Comparison of ENCODE assay signal across 11 cellular contexts in genomic region chr7:116653646-116654045, GRCh38. TPM values are rescaled to one million over a fixed set of nuclear protein-coding genes. Genes with fewer than 3 reads are reported as not detected.
"Had no signal": no experiment of that assay in that cellular context is flagged by ENCODE, and none has a peak within 500 bp of the region (broad histone marks: within the 10 kb centered on the region; RNA-seq: fewer than 3 reads in every experiment).

No MANE protein-coding gene starts in this region.

- H3K9me3 ChIP-seq: tibial artery had no signal

- H3K4me2 ChIP-seq: smooth muscle cell had no signal

- DNase-seq: activated CD4-positive, alpha-beta T cell treated with anti-CD3 and anti-CD28 coated beads, Interleukin-2, amount 50 U/mL, for 4 hours; activated CD4-positive, CD25-positive, alpha-beta regulatory T cell treated with anti-CD3 and anti-CD28 coated beads, Interleukin-2, amount 50 U/mL, for 72 hours; activated T-cell treated with anti-CD3 and anti-CD28 coated beads, Interleukin-2, amount 50 U/mL, for 1 hour; cerebellar nuclear complex; effector memory CD8-positive, alpha-beta T cell; erythroblast; glutamatergic neuron; tibial artery had no signal

- H3K36me3 ChIP-seq: tibial artery had no signal

- H3K4me3 ChIP-seq: smooth muscle cell, tibial artery had no signal

- H3K27ac ChIP-seq: tibial artery had no signal

- H3K27me3 ChIP-seq: tibial artery had no signal

- ATAC-seq: effector memory CD8-positive, alpha-beta T cell; left lobe of liver had no signal

RNA-seq across cellular contexts. Expression of gene MET, which starts 18.4 kb away (rescaled TPM):
- polyA plus RNA-seq: neural cell had no signal
